ENCODE assay signal across 21 cellular contexts in genomic region chr7:157429001-157429679, GRCh38.
DNase-seq lines count a peak whose midpoint lies in the region; ATAC-seq, FAIRE-seq and TF ChIP-seq lines count a peak whose summit lies in the region.
"Had no signal": no experiment of that assay in that cellular context is flagged by ENCODE, and none has a peak within 500 bp of the region (broad histone marks: within the 10 kb centered on the region; RNA-seq: fewer than 3 reads in every experiment).

No MANE protein-coding gene starts in this region.

- peak; percentile 50 for DNase-seq in activated effector memory CD4-positive, alpha-beta T cell treated with anti-CD3 and anti-CD28 coated beads, Interleukin-2, amount 50 U/mL, for 16 hours
- DNase-seq in activated effector memory CD4-positive, alpha-beta T cell treated with Interleukin-2 at 50 U/mL for 16 hours, result no peak
- DNase-seq in NCI-H2227 (lab: John Stamatoyannopoulos, UW; ENCODE audit: unreplicated experiment), result peak; percentile 24
- DNase-seq in kidney, result peak; percentile 30
- peak; percentile 61 for DNase-seq in spleen
- DNase-seq in BE2C, result no peak
- DNase-seq in kidney tubule cell (ENCODE audit: low spot score), result no peak
- DNase-seq: activated T-cell treated with anti-CD3 and anti-CD28 coated beads, Interleukin-2, amount 50 U/mL, for 48 hours; DND-41; H7; hippocampal formation; immature natural killer cell; NCI-H1048; NCI-H187 treated with DMSO at 0.1 percent for 48 hours; stimulated activated CD4-positive, alpha-beta T cell treated with anti-CD3 and anti-CD28 coated beads, Interleukin-1b, Interleukin-23, amount 100 ng/mL, for 48 hours; T-cell had no signal

- H3K27me3 ChIP-seq in spleen (replicated peaks in 1 of 7) (peaks cover 0 to 8% (median 0%) of the 10 kb centered on the region in 7 donors), BE2C (no peaks in the 10 kb centered on the region)
- H3K27me3 ChIP-seq: gastrocnemius medialis, SJSA1 had no signal

- H3K36me3 ChIP-seq in kidney (ENCODE audit: control insufficient read depth in 1 of 2, insufficient read depth in 2 of 2, low read length in 2 of 2), result no peaks in the 10 kb centered on the region
- H3K36me3 ChIP-seq in spleen, result peaks cover 0 to 7% (median 0%) of the 10 kb centered on the region in 6 donors
- H3K36me3 ChIP-seq in BE2C, result no peaks in the 10 kb centered on the region
- H3K36me3 ChIP-seq: gastrocnemius medialis, SJSA1 had no signal

- intact Hi-C loops in kidney (cut with DNase I) (no loop called here), spleen (cut with DNase I; ENCODE audit: low total_unique reads) (no loop called here)

- no peaks in the 10 kb centered on the region for H3K9me3 ChIP-seq in kidney (ENCODE audit: control insufficient read depth in 1 of 2, low read length in 2 of 2)
- H3K9me3 ChIP-seq in spleen, result no peaks in the 10 kb centered on the region
- H3K9me3 ChIP-seq in BE2C, result no peaks in the 10 kb centered on the region
- H3K9me3 ChIP-seq: gastrocnemius medialis, SJSA1 had no signal

- no peak for FAIRE-seq in kidney (lab: Jason Lieb, UNC)
- FAIRE-seq: endometrium had no signal

- no peak overlapping the region for H3K9ac ChIP-seq in kidney (ENCODE audit: low read length in 2 of 2)

- TF ChIP-seq POLR2A in spleen (IDR thresholded peaks at IDR 0.05), result no peak

- no peak overlapping the region for H3K27ac ChIP-seq in kidney (ENCODE audit: low read depth in 2 of 2, low read length in 2 of 2)
- H3K27ac ChIP-seq in spleen, result no peak overlapping the region
- H3K27ac ChIP-seq: gastrocnemius medialis, SJSA1 had no signal

- H3K4me3 ChIP-seq in kidney (ENCODE audit: low read length in 2 of 2) (no peak overlapping the region), spleen (no peak overlapping the region), BE2C (ENCODE audit: low read depth, low read length) (no peak overlapping the region)
- H3K4me3 ChIP-seq: gastrocnemius medialis, SJSA1 had no signal

- H3K4me1 ChIP-seq in kidney (ENCODE audit: control insufficient read depth in 1 of 2, insufficient read depth in 1 of 2, low read depth in 1 of 2, low read length in 2 of 2) (peaks cover 0 to 9% of the 10 kb centered on the region in 2 donors), spleen (peaks cover 7 to 13% (median 10%) of the 10 kb centered on the region in 6 donors), BE2C (no peaks in the 10 kb centered on the region)
- H3K4me1 ChIP-seq: gastrocnemius medialis had no signal

- TF ChIP-seq CTCF in kidney (IDR thresholded peaks at IDR 0.05; ENCODE audit: borderline replicate concordance, extremely low read depth, insufficient read depth) (no peak), spleen (IDR thresholded peaks at IDR 0.05 in 8 of 11, conservative IDR thresholded peaks at IDR 0.05 in 3 of 11) (no peak), BE2C (IDR thresholded peaks at IDR 0.05; ENCODE audit: low read depth, low read length) (no peak)

- ATAC-seq in HG02885 (IDR thresholded peaks at IDR 0.05; ENCODE audit: poor library complexity, unreplicated experiment), result no peak
- ATAC-seq: gastrocnemius medialis, Panc1, T-cell had no signal

- WGBS in spleen, 5 donors, result 83 to 92% (median 87%) methylated on average over 11 to 15 of the region's 15 CpGs

Comparison
In these comparisons a context has a peak if more than half of its experiments do, and no peak if none do; other contexts are left out.
1. DNase-seq: peak in activated effector memory CD4-positive, alpha-beta T cell treated with anti-CD3 and anti-CD28 coated beads, Interleukin-2, amount 50 U/mL, for 16 hours (single experiment), NCI-H2227 (single experiment), kidney (single experiment) and spleen (single experiment); none in activated effector memory CD4-positive, alpha-beta T cell treated with Interleukin-2 at 50 U/mL for 16 hours (single experiment), BE2C (single experiment) and kidney tubule cell (single experiment).